In the genomic region with DNA sequence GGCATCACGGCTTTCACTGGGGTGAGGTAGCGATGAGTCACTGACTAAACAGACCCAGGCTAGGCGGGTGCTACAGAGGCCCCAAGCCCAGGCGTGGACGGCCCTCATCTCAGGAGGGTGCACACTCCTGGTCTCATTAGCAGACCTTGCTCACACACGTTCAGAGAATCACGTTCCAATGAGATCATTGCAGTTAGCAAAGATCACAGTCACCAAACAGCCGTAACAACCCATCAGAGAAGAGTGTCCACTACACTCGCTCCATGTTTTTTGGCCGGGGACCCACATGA, we compare ENCODE assay signal across 13 cellular contexts. TPM values are rescaled to one million over a fixed set of nuclear protein-coding genes. Genes with fewer than 3 reads are reported as not detected.
DNase-seq lines count a peak whose midpoint lies in the region; ATAC-seq and TF ChIP-seq lines count a peak whose summit lies in the region.
"Not testable (repeated sequence)": the region's sequence is repeated elsewhere in the genome, so short reads cannot be mapped to it uniquely, and the experiment has no call there.
"Had no signal": no experiment of that assay in that cellular context is flagged by ENCODE, and none has a peak within 500 bp of the region (broad histone marks: within the 10 kb centered on the region; RNA-seq: fewer than 3 reads in every experiment).

No MANE protein-coding gene starts in this region.

- H3K4me1 Mint-ChIP-seq in activated T-helper 17 cell treated with anti-CD3 and anti-CD28 coated beads, Interleukin-2, amount 50 U/mL, for 72 hours; endodermal cell: not testable (repeated sequence)

- H3K9me3 ChIP-seq in endodermal cell (ENCODE audit: control insufficient read depth, low read length); hepatocyte (ENCODE audit: low read depth); mucosa of descending colon: not testable (repeated sequence)

- H3K27ac ChIP-seq in endodermal cell (ENCODE audit: low read depth, low read length) = not testable (repeated sequence)
- peak overlapping the region; percentile 98 for H3K27ac ChIP-seq in hepatocyte

- H3K27me3 ChIP-seq in endodermal cell (ENCODE audit: control insufficient read depth, insufficient read depth, low read length, poor library complexity, severe bottlenecking); hepatocyte: not testable (repeated sequence)

- ATAC-seq in activated T-helper 17 cell treated with anti-CD3 and anti-CD28 coated beads, Interleukin-2, amount 50 U/mL, for 72 hours (replicated peaks) = peak; percentile 52
- peak; percentile 88 for ATAC-seq in mucosa of descending colon

- H3K36me3 Mint-ChIP-seq in activated T-helper 17 cell treated with anti-CD3 and anti-CD28 coated beads, Interleukin-2, amount 50 U/mL, for 72 hours (ENCODE audit: low read depth); endodermal cell (ENCODE audit: low read depth): not testable (repeated sequence)

- 67% methylated on average over 7 of the region's 10 CpGs; no CpG with 5 or more reads in 1 of the 2 experiments for WGBS in endodermal cell (ENCODE audit: insufficient coverage in 1 of 2, insufficient read length in 1 of 2), 2 experiments
- WGBS in hepatocyte (ENCODE audit: low lambda C conversion rate, missing lambda C conversion rate) = 39% methylated on average over 10 of the region's 10 CpGs

- not testable (repeated sequence) for H3K4me3 Mint-ChIP-seq in activated T-helper 17 cell treated with anti-CD3 and anti-CD28 coated beads, Interleukin-2, amount 50 U/mL, for 72 hours; endodermal cell

- H3K27me3 Mint-ChIP-seq in activated T-helper 17 cell treated with anti-CD3 and anti-CD28 coated beads, Interleukin-2, amount 50 U/mL, for 72 hours = peaks cover 27% of the 10 kb centered on the region
- not testable (repeated sequence) for H3K27me3 Mint-ChIP-seq in endodermal cell (ENCODE audit: insufficient read depth)

- DNase-seq in DMS153 (lab: John Stamatoyannopoulos, UW) (peak; percentile 56), LoVo (ENCODE audit: low spot score) (peak; percentile 56), NCI-H774 (lab: John Stamatoyannopoulos, UW) (peak; percentile 81), endodermal cell (peak; percentile 53), hepatocyte (ENCODE audit: low spot score) (peak; percentile 81)
- DNase-seq in mucosa of descending colon = not testable (repeated sequence)

- not testable (repeated sequence) for H3K4me2 ChIP-seq in hepatocyte

- intact Hi-C loops in mucosa of descending colon (cut with DNase I, micrococcal nuclease) = not testable (repeated sequence)

- not testable (repeated sequence) for H3K9ac ChIP-seq in endodermal cell (ENCODE audit: extremely low read depth, low read length, poor library complexity, severe bottlenecking)

- H3K36me3 ChIP-seq in endodermal cell (ENCODE audit: control insufficient read depth, insufficient read depth, low read length); hepatocyte (replicated peaks; ENCODE audit: insufficient read depth, low read depth); mucosa of descending colon (ENCODE audit: low read depth): not testable (repeated sequence)

- not testable (repeated sequence) for H2AFZ ChIP-seq in hepatocyte

- H3K4me3 ChIP-seq in endodermal cell (ENCODE audit: low read length); hepatocyte; mucosa of descending colon: not testable (repeated sequence)

- TF ChIP-seq CTCF in endodermal cell (conservative IDR thresholded peaks at IDR 0.05); hepatocyte (IDR thresholded peaks at IDR 0.05; ENCODE audit: poor library complexity); mucosa of descending colon (IDR thresholded peaks at IDR 0.05): not testable (repeated sequence)

- not testable (repeated sequence) for H4K20me1 ChIP-seq in hepatocyte (ENCODE audit: insufficient read depth, poor library complexity, severe bottlenecking)

- H3K4me1 ChIP-seq in endodermal cell (ENCODE audit: control insufficient read depth, insufficient read depth, low read length); hepatocyte (ENCODE audit: insufficient read depth); mucosa of descending colon (ENCODE audit: low read depth): not testable (repeated sequence)

- not testable (repeated sequence) for H3K9me3 Mint-ChIP-seq in activated T-helper 17 cell treated with anti-CD3 and anti-CD28 coated beads, Interleukin-2, amount 50 U/mL, for 72 hours; endodermal cell

- H3K9me2 ChIP-seq in hepatocyte (replicated peaks; ENCODE audit: insufficient read depth) = not testable (repeated sequence)

- H3K79me2 ChIP-seq in hepatocyte = not testable (repeated sequence)

- H3K27ac Mint-ChIP-seq in activated T-helper 17 cell treated with anti-CD3 and anti-CD28 coated beads, Interleukin-2, amount 50 U/mL, for 72 hours = not testable (repeated sequence)
- peak overlapping the region; percentile 73 for H3K27ac Mint-ChIP-seq in endodermal cell

RNA-seq across cellular contexts. Expression of gene GPR31, which starts 46.2 kb away (rescaled TPM):
- not detected for total RNA-seq in activated T-helper 17 cell treated with anti-CD3 and anti-CD28 coated beads, Interleukin-2, amount 50 U/mL, for 72 hours
- total RNA-seq in endodermal cell (not detected), hepatocyte (not detected in 2 replicates), mucosa of descending colon (not detected)
- polyA plus RNA-seq in endodermal cell (2013, experiment 1 of 2) = not detected
- polyA plus RNA-seq in endodermal cell (2013, experiment 2 of 2) = not detected
- not detected in 2 replicates for polyA plus RNA-seq in hepatocyte
- total RNA-seq: cardiac muscle cell, omental fat pad, Peyer's patch, suprapubic skin, uterus had no signal
- polyA plus RNA-seq: cardiac muscle cell, CD14-positive monocyte had no signal
